Comparison of ENCODE assay signal across 16 cellular contexts in genomic region chr13:37797606-37798005, GRCh38.
DNase-seq lines count a peak whose midpoint lies in the region; ATAC-seq and TF ChIP-seq lines count a peak whose summit lies in the region.
"Had no signal": no experiment of that assay in that cellular context is flagged by ENCODE, and none has a peak within 500 bp of the region (broad histone marks: within the 10 kb centered on the region; RNA-seq: fewer than 3 reads in every experiment).

No MANE protein-coding gene starts in this region.

- H3K27me3 Mint-ChIP-seq in endodermal cell (ENCODE audit: insufficient read depth) (no peaks in the 10 kb centered on the region), mesothelial cell of epicardium (ENCODE audit: low read depth) (no peaks in the 10 kb centered on the region)
- H3K27me3 Mint-ChIP-seq: CD8-positive, alpha-beta memory T cell had no signal

- H3K27ac ChIP-seq in GM23248 (no peak overlapping the region), endodermal cell (ENCODE audit: low read depth, low read length) (no peak overlapping the region)
- H3K27ac ChIP-seq: A549, BLaER1 had no signal

- DNase-seq in GM23248 = peak; percentile 11
- DNase-seq in endodermal cell = no peak
- DNase-seq in mesothelial cell of epicardium (ENCODE audit: low spot score in 2 of 2, unreplicated experiment in 2 of 2) = no peak
- no peak for DNase-seq in activated naive CD4-positive, alpha-beta T cell (lab: John Stamatoyannopoulos, UW)
- no peak for DNase-seq in ACHN
- DNase-seq in erythroblast (lab: John Stamatoyannopoulos, UW) = no peak
- DNase-seq: AML-193; Caco-2; CD8-positive, alpha-beta memory T cell; DMS53; GOT3; H9 had no signal

- H3K9me3 Mint-ChIP-seq in endodermal cell = no peaks in the 10 kb centered on the region
- no peaks in the 10 kb centered on the region for H3K9me3 Mint-ChIP-seq in mesothelial cell of epicardium
- H3K9me3 Mint-ChIP-seq: H9 had no signal

- no peak for TF ChIP-seq POLR2A in erythroblast (IDR thresholded peaks at IDR 0.05; ENCODE audit: low read length)

- H3K4me3 Mint-ChIP-seq in endodermal cell = no peak overlapping the region
- no peak overlapping the region for H3K4me3 Mint-ChIP-seq in mesothelial cell of epicardium
- H3K4me3 Mint-ChIP-seq: CD8-positive, alpha-beta memory T cell; H9 had no signal

- H3K79me2 ChIP-seq in GM23248 (ENCODE audit: insufficient read depth) = no peaks in the 10 kb centered on the region

- H3F3A ChIP-seq in GM23248 (ENCODE audit: insufficient read depth) = peaks cover 8% of the 10 kb centered on the region; the same call in 1 of the 2 replicates

- 54% methylated on average over 3 of the region's 3 CpGs for WGBS in GM23248 (ENCODE audit: low coverage in 1 of 2, low lambda C conversion rate in 2 of 2, missing lambda C conversion rate in 2 of 2), 2 experiments
- 92 to 95% methylated on average over 2 to 3 of the region's 3 CpGs for WGBS in endodermal cell (ENCODE audit: insufficient coverage in 1 of 2, insufficient read length in 1 of 2), 2 experiments

- H3K4me2 ChIP-seq in GM23248 (ENCODE audit: unreplicated experiment) = no peak overlapping the region
- H3K4me2 ChIP-seq: A549, BLaER1 had no signal

- H3K9me3 ChIP-seq in GM23248 (ENCODE audit: low read depth) (no peaks in the 10 kb centered on the region), endodermal cell (ENCODE audit: control insufficient read depth, low read length) (no peaks in the 10 kb centered on the region)
- H3K9me3 ChIP-seq: A549, BLaER1, Caco-2 had no signal

- in situ Hi-C loops in GM23248 (cut with MboI) = no loop called here
- in situ Hi-C loops in ACHN (cut with HindIII; ENCODE audit: low pct_ligation_motif_present, low pct_unique_long_range_greater_than_20kb, low sequenced_read_pairs) = no loop called here

- H3K36me3 ChIP-seq in GM23248 (ENCODE audit: low read depth) (no peaks in the 10 kb centered on the region), endodermal cell (ENCODE audit: control insufficient read depth, insufficient read depth, low read length) (no peaks in the 10 kb centered on the region)
- H3K36me3 ChIP-seq: BLaER1 had no signal

- H2AFZ ChIP-seq in GM23248 = peak overlapping the region; percentile 1; the same call in 1 of the 2 replicates

- peaks cover 14% of the 10 kb centered on the region for H3K4me1 Mint-ChIP-seq in endodermal cell
- peaks cover 23% of the 10 kb centered on the region for H3K4me1 Mint-ChIP-seq in mesothelial cell of epicardium
- H3K4me1 Mint-ChIP-seq: CD8-positive, alpha-beta memory T cell had no signal

- H3K27ac Mint-ChIP-seq in endodermal cell (peak overlapping the region; percentile 22), mesothelial cell of epicardium (peak overlapping the region; percentile 49)
- H3K27ac Mint-ChIP-seq: CD8-positive, alpha-beta memory T cell; H9 had no signal

- peaks cover 15% of the 10 kb centered on the region; the same call in 1 of the 2 replicates for H3K4me1 ChIP-seq in GM23248 (ENCODE audit: insufficient read depth)
- H3K4me1 ChIP-seq in endodermal cell (ENCODE audit: control insufficient read depth, insufficient read depth, low read length) = no peaks in the 10 kb centered on the region
- H3K4me1 ChIP-seq: A549, Caco-2 had no signal

- TF ChIP-seq CTCF in endodermal cell (conservative IDR thresholded peaks at IDR 0.05) (no peak), mesothelial cell of epicardium (IDR thresholded peaks at IDR 0.05; ENCODE audit: unreplicated experiment) (no peak)

- no peaks in the 10 kb centered on the region for H3K9me2 ChIP-seq in GM23248 (ENCODE audit: insufficient read depth)

- peaks cover 2% of the 10 kb centered on the region for H3K36me3 Mint-ChIP-seq in endodermal cell (ENCODE audit: low read depth)
- no peaks in the 10 kb centered on the region for H3K36me3 Mint-ChIP-seq in mesothelial cell of epicardium
- H3K36me3 Mint-ChIP-seq: CD8-positive, alpha-beta memory T cell had no signal

- H3K9ac ChIP-seq in GM23248 (no peak overlapping the region), endodermal cell (ENCODE audit: extremely low read depth, low read length, poor library complexity, severe bottlenecking) (no peak overlapping the region)
- H3K9ac ChIP-seq: BLaER1 had no signal

- no peaks in the 10 kb centered on the region for H4K20me1 ChIP-seq in GM23248 (ENCODE audit: insufficient read depth)
- H4K20me1 ChIP-seq: BLaER1 had no signal

- ATAC-seq in HG03039 (IDR thresholded peaks at IDR 0.05; ENCODE audit: unreplicated experiment) = no peak
- ATAC-seq: A549, HepG2 had no signal

- H3K27me3 ChIP-seq in GM23248 (replicated peaks; ENCODE audit: insufficient read depth) = no peaks in the 10 kb centered on the region
- no peaks in the 10 kb centered on the region for H3K27me3 ChIP-seq in endodermal cell (ENCODE audit: control insufficient read depth, insufficient read depth, low read length, poor library complexity, severe bottlenecking)
- H3K27me3 ChIP-seq: BLaER1 had no signal

- H3K4me3 ChIP-seq in GM23248 = no peak overlapping the region
- no peak overlapping the region for H3K4me3 ChIP-seq in endodermal cell (ENCODE audit: low read length)
- H3K4me3 ChIP-seq: A549, BLaER1 had no signal
